Comparison of ENCODE assay signal across 1 cellular context in the genomic region with DNA sequence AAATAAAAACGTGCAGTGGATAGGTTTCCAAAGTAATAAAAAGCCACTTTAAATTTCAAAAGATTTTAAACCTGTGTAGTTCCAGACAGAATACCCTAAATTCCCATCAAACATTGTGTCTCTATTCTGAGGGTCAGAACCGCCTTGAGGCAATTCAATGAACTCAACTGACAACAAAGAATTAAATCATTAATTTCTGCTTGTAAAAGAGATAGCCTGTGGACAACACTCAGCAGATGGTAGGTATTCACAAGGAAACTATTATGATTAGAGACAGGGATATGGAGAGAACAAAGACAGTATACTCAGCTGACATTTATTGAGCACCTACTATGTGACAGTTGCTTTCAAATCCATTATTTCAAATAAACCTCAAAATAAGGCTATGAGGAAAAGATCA.
TF ChIP-seq lines count a peak whose summit lies in the region.

No MANE protein-coding gene starts in this region.

TF ChIP-seq in K562, 482 proteins besides CTCF, POLR2A, EP300 and RAD21:
- TF ChIP-seq ARID1B (IDR thresholded peaks at IDR 0.05), result no peak
- peak; percentile 36 for TF ChIP-seq RBM25 (IDR thresholded peaks at IDR 0.05; ENCODE audit: low read depth, low read length, severe bottlenecking)
- TF ChIP-seq ZNF197 (CRISPR knock-in tag; IDR thresholded peaks at IDR 0.05; ENCODE audit: low read depth), result no peak
- TF ChIP-seq ZNF436 (CRISPR knock-in tag; IDR thresholded peaks at IDR 0.05), result no peak
- TF ChIP-seq MYNN (IDR thresholded peaks at IDR 0.05), result no peak
- TF ChIP-seq MYNN (CRISPR knock-in tag; IDR thresholded peaks at IDR 0.05), result no peak
- no peak for TF ChIP-seq BMI1 (IDR thresholded peaks at IDR 0.05; ENCODE audit: low read length)
- TF ChIP-seq, protein P1, sequence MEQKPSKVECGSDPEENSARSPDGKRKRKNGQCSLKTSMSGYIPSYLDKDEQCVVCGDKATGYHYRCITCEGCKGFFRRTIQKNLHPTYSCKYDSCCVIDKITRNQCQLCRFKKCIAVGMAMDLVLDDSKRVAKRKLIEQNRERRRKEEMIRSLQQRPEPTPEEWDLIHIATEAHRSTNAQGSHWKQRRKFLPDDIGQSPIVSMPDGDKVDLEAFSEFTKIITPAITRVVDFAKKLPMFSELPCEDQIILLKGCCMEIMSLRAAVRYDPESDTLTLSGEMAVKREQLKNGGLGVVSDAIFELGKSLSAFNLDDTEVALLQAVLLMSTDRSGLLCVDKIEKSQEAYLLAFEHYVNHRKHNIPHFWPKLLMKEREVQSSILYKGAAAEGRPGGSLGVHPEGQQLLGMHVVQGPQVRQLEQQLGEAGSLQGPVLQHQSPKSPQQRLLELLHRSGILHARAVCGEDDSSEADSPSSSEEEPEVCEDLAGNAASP (IDR thresholded peaks at IDR 0.05), result no peak
- no peak for TF ChIP-seq RBFOX2 (IDR thresholded peaks at IDR 0.05; ENCODE audit: low read depth, low read length)
- no peak for TF ChIP-seq ATF1 (CRISPR knock-in tag; IDR thresholded peaks at IDR 0.05)
- TF ChIP-seq ATF1 (tag; IDR thresholded peaks at IDR 0.05), result no peak
- no peak for TF ChIP-seq ZNF764 (CRISPR knock-in tag; IDR thresholded peaks at IDR 0.05; ENCODE audit: low read depth)
- no peak for TF ChIP-seq ZNF24 (IDR thresholded peaks at IDR 0.05)
- TF ChIP-seq, protein P2, sequence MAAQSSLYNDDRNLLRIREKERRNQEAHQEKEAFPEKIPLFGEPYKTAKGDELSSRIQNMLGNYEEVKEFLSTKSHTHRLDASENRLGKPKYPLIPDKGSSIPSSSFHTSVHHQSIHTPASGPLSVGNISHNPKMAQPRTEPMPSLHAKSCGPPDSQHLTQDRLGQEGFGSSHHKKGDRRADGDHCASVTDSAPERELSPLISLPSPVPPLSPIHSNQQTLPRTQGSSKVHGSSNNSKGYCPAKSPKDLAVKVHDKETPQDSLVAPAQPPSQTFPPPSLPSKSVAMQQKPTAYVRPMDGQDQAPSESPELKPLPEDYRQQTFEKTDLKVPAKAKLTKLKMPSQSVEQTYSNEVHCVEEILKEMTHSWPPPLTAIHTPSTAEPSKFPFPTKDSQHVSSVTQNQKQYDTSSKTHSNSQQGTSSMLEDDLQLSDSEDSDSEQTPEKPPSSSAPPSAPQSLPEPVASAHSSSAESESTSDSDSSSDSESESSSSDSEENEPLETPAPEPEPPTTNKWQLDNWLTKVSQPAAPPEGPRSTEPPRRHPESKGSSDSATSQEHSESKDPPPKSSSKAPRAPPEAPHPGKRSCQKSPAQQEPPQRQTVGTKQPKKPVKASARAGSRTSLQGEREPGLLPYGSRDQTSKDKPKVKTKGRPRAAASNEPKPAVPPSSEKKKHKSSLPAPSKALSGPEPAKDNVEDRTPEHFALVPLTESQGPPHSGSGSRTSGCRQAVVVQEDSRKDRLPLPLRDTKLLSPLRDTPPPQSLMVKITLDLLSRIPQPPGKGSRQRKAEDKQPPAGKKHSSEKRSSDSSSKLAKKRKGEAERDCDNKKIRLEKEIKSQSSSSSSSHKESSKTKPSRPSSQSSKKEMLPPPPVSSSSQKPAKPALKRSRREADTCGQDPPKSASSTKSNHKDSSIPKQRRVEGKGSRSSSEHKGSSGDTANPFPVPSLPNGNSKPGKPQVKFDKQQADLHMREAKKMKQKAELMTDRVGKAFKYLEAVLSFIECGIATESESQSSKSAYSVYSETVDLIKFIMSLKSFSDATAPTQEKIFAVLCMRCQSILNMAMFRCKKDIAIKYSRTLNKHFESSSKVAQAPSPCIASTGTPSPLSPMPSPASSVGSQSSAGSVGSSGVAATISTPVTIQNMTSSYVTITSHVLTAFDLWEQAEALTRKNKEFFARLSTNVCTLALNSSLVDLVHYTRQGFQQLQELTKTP (IDR thresholded peaks at IDR 0.05; ENCODE audit: low read depth in 1 of 2, partially characterized antibody in 2 of 2), result no peak
- TF ChIP-seq ADNP (tag; IDR thresholded peaks at IDR 0.05), result no peak
- TF ChIP-seq, protein P3, sequence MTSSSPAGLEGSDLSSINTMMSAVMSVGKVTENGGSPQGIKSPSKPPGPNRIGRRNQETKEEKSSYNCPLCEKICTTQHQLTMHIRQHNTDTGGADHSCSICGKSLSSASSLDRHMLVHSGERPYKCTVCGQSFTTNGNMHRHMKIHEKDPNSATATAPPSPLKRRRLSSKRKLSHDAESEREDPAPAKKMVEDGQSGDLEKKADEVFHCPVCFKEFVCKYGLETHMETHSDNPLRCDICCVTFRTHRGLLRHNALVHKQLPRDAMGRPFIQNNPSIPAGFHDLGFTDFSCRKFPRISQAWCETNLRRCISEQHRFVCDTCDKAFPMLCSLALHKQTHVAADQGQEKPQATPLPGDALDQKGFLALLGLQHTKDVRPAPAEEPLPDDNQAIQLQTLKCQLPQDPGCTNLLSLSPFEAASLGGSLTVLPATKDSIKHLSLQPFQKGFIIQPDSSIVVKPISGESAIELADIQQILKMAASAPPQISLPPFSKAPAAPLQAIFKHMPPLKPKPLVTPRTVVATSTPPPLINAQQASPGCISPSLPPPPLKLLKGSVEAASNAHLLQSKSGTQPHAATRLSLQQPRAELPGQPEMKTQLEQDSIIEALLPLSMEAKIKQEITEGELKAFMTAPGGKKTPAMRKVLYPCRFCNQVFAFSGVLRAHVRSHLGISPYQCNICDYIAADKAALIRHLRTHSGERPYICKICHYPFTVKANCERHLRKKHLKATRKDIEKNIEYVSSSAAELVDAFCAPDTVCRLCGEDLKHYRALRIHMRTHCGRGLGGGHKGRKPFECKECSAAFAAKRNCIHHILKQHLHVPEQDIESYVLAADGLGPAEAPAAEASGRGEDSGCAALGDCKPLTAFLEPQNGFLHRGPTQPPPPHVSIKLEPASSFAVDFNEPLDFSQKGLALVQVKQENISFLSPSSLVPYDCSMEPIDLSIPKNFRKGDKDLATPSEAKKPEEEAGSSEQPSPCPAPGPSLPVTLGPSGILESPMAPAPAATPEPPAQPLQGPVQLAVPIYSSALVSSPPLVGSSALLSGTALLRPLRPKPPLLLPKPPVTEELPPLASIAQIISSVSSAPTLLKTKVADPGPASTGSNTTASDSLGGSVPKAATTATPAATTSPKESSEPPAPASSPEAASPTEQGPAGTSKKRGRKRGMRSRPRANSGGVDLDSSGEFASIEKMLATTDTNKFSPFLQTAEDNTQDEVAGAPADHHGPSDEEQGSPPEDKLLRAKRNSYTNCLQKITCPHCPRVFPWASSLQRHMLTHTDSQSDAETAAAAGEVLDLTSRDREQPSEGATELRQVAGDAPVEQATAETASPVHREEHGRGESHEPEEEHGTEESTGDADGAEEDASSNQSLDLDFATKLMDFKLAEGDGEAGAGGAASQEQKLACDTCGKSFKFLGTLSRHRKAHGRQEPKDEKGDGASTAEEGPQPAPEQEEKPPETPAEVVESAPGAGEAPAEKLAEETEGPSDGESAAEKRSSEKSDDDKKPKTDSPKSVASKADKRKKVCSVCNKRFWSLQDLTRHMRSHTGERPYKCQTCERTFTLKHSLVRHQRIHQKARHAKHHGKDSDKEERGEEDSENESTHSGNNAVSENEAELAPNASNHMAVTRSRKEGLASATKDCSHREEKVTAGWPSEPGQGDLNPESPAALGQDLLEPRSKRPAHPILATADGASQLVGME (CRISPR knock-in tag; IDR thresholded peaks at IDR 0.05), result no peak
- no peak for TF ChIP-seq HNRNPUL1 (IDR thresholded peaks at IDR 0.05; ENCODE audit: low read length)
- TF ChIP-seq, protein P4, sequence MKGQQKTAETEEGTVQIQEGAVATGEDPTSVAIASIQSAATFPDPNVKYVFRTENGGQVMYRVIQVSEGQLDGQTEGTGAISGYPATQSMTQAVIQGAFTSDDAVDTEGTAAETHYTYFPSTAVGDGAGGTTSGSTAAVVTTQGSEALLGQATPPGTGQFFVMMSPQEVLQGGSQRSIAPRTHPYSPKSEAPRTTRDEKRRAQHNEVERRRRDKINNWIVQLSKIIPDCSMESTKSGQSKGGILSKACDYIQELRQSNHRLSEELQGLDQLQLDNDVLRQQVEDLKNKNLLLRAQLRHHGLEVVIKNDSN (CRISPR knock-in tag; IDR thresholded peaks at IDR 0.05), result no peak
- TF ChIP-seq ZKSCAN1 (IDR thresholded peaks at IDR 0.05; ENCODE audit: low read depth, low read length), result peak; percentile 44; the same call in 1 of the 2 replicates
- TF ChIP-seq ZEB2 (IDR thresholded peaks at IDR 0.05), result no peak
TF ChIP-seq in K562: peak in this region for 2.
